ENCODE assay signal across 29 cellular contexts in the genomic region with DNA sequence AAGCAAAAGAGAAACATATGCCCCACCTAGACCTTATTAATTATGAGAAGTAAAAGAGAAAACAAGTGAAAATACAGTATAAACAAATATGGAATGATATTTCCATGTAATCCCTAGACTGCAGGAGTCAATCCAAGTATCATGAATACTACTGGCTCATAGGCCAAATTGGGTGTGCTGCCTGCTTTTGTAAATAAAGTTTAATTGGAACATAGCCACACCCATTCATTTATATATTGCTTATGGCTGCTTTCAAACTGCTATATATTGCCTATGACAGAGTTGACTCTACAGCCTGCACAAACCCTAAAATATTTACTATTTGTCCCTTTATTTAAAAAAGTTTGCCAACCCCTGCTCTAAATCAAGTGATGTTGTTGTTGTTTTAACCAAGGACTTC.
"Had no signal": no experiment of that assay in that cellular context is flagged by ENCODE, and none has a peak within 500 bp of the region (broad histone marks: within the 10 kb centered on the region; RNA-seq: fewer than 3 reads in every experiment).

No MANE protein-coding gene starts in this region.

- ATAC-seq: naive thymus-derived CD8-positive, alpha-beta T cell; natural killer cell treated with Interleukin-12 subunit alpha and Interleukin-12 subunit beta and Interleukin-15 and Interleukin-18, amount 100 ng/mL, for 72 hours; pancreas; right cardiac atrium; right lobe of liver; stimulated activated memory B cell treated with anti-CD40 and anti-IgM and Interleukin-4, amounts not matched to agents 10 μg/mL and 1 μg/mL and 100 μg/mL, for 72 hours; stimulated activated naive CD8-positive, alpha-beta T cell treated with anti-CD3 and anti-CD28 coated beads, Interleukin-15, amount 100 ng/mL, for 72 hours; stimulated activated naive CD8-positive, alpha-beta T cell treated with anti-CD3 and anti-CD28 coated beads, Interleukin-15, Interleukin-2, amounts not matched to agents 100 U/mL and 50 U/mL, for 24 hours; upper lobe of right lung had no signal

- FAIRE-seq: pancreas, urothelium cell line had no signal

- H3K27ac ChIP-seq: neutrophil, pancreas, prostate gland, right lobe of liver, sigmoid colon, spleen, suprapubic skin, testis, tibial artery, transverse colon, upper lobe of right lung, vagina had no signal

- H3K9me3 ChIP-seq: neutrophil, pancreas, prostate gland, right lobe of liver, sigmoid colon, spleen, suprapubic skin, testis, tibial artery, transverse colon, upper lobe of right lung, vagina had no signal

- H3K27me3 ChIP-seq: neutrophil, pancreas, right lobe of liver, sigmoid colon, spleen, suprapubic skin, testis, tibial artery, transverse colon, upper lobe of right lung, vagina had no signal

- H3K4me2 ChIP-seq: smooth muscle cell had no signal

- DNase-seq: naive thymus-derived CD8-positive, alpha-beta T cell; nephron progenitor cell; nucleus accumbens; pancreas; right cardiac atrium; right lobe of liver; sigmoid colon; spleen; stimulated activated CD4-positive, alpha-beta T cell treated with anti-CD3 and anti-CD28 coated beads, Interleukin-12 subunit alpha, Interleukin-12 subunit beta, amount 100 ng/mL, for 4 hours; stimulated activated CD4-positive, alpha-beta T cell treated with anti-CD3 and anti-CD28 coated beads, Interleukin-1b, Interleukin-23, amount 100 ng/mL, for 48 hours; stimulated activated CD4-positive, alpha-beta T cell treated with anti-CD3 and anti-CD28 coated beads, Interleukin-4, amount 100 ng/mL, for 1 hour; stimulated activated CD4-positive, alpha-beta T cell treated with anti-CD3 and anti-CD28 coated beads, Interleukin-4, amount 100 ng/mL, for 4 hours; stimulated activated CD8-positive, alpha-beta memory T cell treated with anti-CD3 and anti-CD28 coated beads, Interleukin-4, amount 100 ng/mL, for 48 hours; stimulated activated naive CD4-positive, alpha-beta T cell; stimulated activated naive CD8-positive, alpha-beta T cell treated with anti-CD3 and anti-CD28 coated beads, Interleukin-15, amount 100 ng/mL, for 72 hours; stimulated activated naive CD8-positive, alpha-beta T cell treated with anti-CD3 and anti-CD28 coated beads, Interleukin-15, Interleukin-2, amounts not matched to agents 100 U/mL and 50 U/mL, for 24 hours; substantia nigra; testis; tibial artery; transverse colon; upper lobe of right lung had no signal

- H3K4me3 ChIP-seq: pancreas, prostate gland, right lobe of liver, sigmoid colon, smooth muscle cell, spleen, suprapubic skin, testis, tibial artery, transverse colon, upper lobe of right lung, vagina had no signal

- H3K4me1 ChIP-seq: prostate gland had no signal

- H3K36me3 ChIP-seq: neutrophil, pancreas, prostate gland, right lobe of liver, sigmoid colon, transverse colon, upper lobe of right lung, vagina had no signal
